Comparison of ENCODE assay signal across 19 cellular contexts in the genomic region with DNA sequence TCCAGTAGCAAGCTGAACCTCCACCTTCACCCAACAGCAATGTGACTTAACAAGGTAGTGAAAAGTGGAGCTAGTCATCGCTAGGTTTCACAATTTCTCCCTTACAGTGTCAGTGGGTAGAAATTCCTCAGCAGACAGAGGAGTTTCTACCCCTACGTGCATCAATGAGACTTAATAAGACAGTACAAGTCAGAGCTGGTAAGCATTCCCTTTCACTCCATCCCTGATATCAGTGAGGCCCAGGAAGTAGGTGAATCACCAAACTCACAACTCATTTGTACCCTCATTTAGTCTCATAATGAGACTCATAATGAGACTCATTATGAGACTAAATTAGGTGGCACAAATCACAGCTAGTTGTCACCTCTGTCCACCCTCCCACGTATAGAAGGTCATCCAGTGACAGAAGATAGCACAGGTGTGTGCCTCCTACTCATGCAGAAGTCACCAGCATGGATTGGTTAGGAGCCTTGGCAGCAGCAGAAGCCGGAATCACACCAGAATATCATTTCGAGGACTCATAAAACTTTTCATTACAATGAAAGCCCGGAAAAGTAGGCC. TPM values are rescaled to one million over a fixed set of nuclear protein-coding genes. Genes with fewer than 3 reads are reported as not detected.
DNase-seq lines count a peak whose midpoint lies in the region; ATAC-seq and TF ChIP-seq lines count a peak whose summit lies in the region.
"Had no signal": no experiment of that assay in that cellular context is flagged by ENCODE, and none has a peak within 500 bp of the region (broad histone marks: within the 10 kb centered on the region; RNA-seq: fewer than 3 reads in every experiment).

No MANE protein-coding gene starts in this region.

- POLR2A ChIA-PET in activated CD4-positive, alpha-beta T cell treated with anti-CD3 and anti-CD28 coated beads for 36 hours (lab: Charles Lee), result no interaction called here

- no peak overlapping the region for H3K27ac Mint-ChIP-seq in activated CD4-positive, alpha-beta T cell treated with anti-CD3 and anti-CD28 coated beads for 36 hours
- H3K27ac Mint-ChIP-seq in activated CD4-positive, alpha-beta T cell treated with anti-CD3 and anti-CD28 coated beads, Interleukin-2, amount 10 ng/mL, durations not matched to agents 24 days and 14 days, result no peak overlapping the region
- H3K27ac Mint-ChIP-seq in stimulated activated effector memory CD8-positive, alpha-beta T cell treated with anti-CD3 and anti-CD28 coated beads, Interleukin-12 subunit alpha, Interleukin-12 subunit beta, amount 100 ng/mL, for 72 hours, result no peak overlapping the region
- H3K27ac Mint-ChIP-seq: CD4-positive, CD25-positive, alpha-beta regulatory T cell; CD8-positive, alpha-beta memory T cell; H9 had no signal

- H3K36me3 Mint-ChIP-seq in activated CD4-positive, alpha-beta T cell treated with anti-CD3 and anti-CD28 coated beads for 36 hours (ENCODE audit: low read depth), result no peaks in the 10 kb centered on the region
- no peaks in the 10 kb centered on the region for H3K36me3 Mint-ChIP-seq in activated CD4-positive, alpha-beta T cell treated with anti-CD3 and anti-CD28 coated beads, Interleukin-2, amount 10 ng/mL, durations not matched to agents 24 days and 14 days (ENCODE audit: low read depth)
- H3K36me3 Mint-ChIP-seq in stimulated activated effector memory CD8-positive, alpha-beta T cell treated with anti-CD3 and anti-CD28 coated beads, Interleukin-12 subunit alpha, Interleukin-12 subunit beta, amount 100 ng/mL, for 72 hours, result no peaks in the 10 kb centered on the region
- H3K36me3 Mint-ChIP-seq: CD4-positive, CD25-positive, alpha-beta regulatory T cell; CD8-positive, alpha-beta memory T cell had no signal

- WGBS in prostate gland, result 62% methylated on average over 6 of the region's 6 CpGs

- H3K4me3 ChIP-seq in epithelial cell of esophagus (ENCODE audit: low read length), result no peak overlapping the region
- no peak overlapping the region for H3K4me3 ChIP-seq in prostate gland
- H3K4me3 ChIP-seq: BLaER1 had no signal

- no peaks in the 10 kb centered on the region for H3K9me3 ChIP-seq in prostate gland

- H3K9me3 Mint-ChIP-seq in activated CD4-positive, alpha-beta T cell treated with anti-CD3 and anti-CD28 coated beads for 36 hours (ENCODE audit: low read depth), result no peaks in the 10 kb centered on the region
- no peaks in the 10 kb centered on the region for H3K9me3 Mint-ChIP-seq in activated CD4-positive, alpha-beta T cell treated with anti-CD3 and anti-CD28 coated beads, Interleukin-2, amount 10 ng/mL, durations not matched to agents 24 days and 14 days
- no peaks in the 10 kb centered on the region for H3K9me3 Mint-ChIP-seq in stimulated activated effector memory CD8-positive, alpha-beta T cell treated with anti-CD3 and anti-CD28 coated beads, Interleukin-12 subunit alpha, Interleukin-12 subunit beta, amount 100 ng/mL, for 72 hours
- H3K9me3 Mint-ChIP-seq: CD4-positive, CD25-positive, alpha-beta regulatory T cell; CD8-positive, alpha-beta memory T cell had no signal

- H3K36me3 ChIP-seq in prostate gland, result no peaks in the 10 kb centered on the region
- H3K36me3 ChIP-seq: BLaER1 had no signal

- no peak for DNase-seq in activated CD4-positive, alpha-beta T cell treated with anti-CD3 and anti-CD28 coated beads for 36 hours
- no peak for DNase-seq in activated CD4-positive, alpha-beta T cell treated with anti-CD3 and anti-CD28 coated beads, Interleukin-2, amount 10 ng/mL, durations not matched to agents 24 days and 14 days
- DNase-seq in RKO (ENCODE audit: low spot score) (peak; percentile 42), epithelial cell of esophagus (ENCODE audit: low read depth) (peak; percentile 18), HK-2 (ENCODE audit: unreplicated experiment) (no peak), prostate gland (ENCODE audit: low spot score) (no peak)
- no peak for DNase-seq in stimulated activated effector memory CD8-positive, alpha-beta T cell treated with anti-CD3 and anti-CD28 coated beads, Interleukin-12 subunit alpha, Interleukin-12 subunit beta, amount 100 ng/mL, for 72 hours (ENCODE audit: low spot score in 2 of 2)
- DNase-seq: 8988T; CD4-positive, CD25-positive, alpha-beta regulatory T cell; CD8-positive, alpha-beta memory T cell; COR-L47; DMS 273 treated with DMSO at 0.1 percent for 48 hours; DMS53; DND-41; EL; H9 had no signal

- no peaks in the 10 kb centered on the region for H3K4me1 ChIP-seq in prostate gland (replicated peaks)
- H3K4me1 ChIP-seq: BLaER1 had no signal

- peak; percentile 44 for ATAC-seq in activated CD4-positive, alpha-beta T cell treated with anti-CD3 and anti-CD28 coated beads for 36 hours
- ATAC-seq in stimulated activated effector memory CD8-positive, alpha-beta T cell treated with anti-CD3 and anti-CD28 coated beads, Interleukin-12 subunit alpha, Interleukin-12 subunit beta, amount 100 ng/mL, for 72 hours, result peak; percentile 45
- ATAC-seq: HepG2 had no signal

- intact Hi-C loops in activated CD4-positive, alpha-beta T cell treated with anti-CD3 and anti-CD28 coated beads for 36 hours (cut with DNase I, micrococcal nuclease), result no loop called here
- intact Hi-C loops in activated CD4-positive, alpha-beta T cell treated with anti-CD3 and anti-CD28 coated beads, Interleukin-2, amount 10 ng/mL, durations not matched to agents 24 days and 14 days (cut with micrococcal nuclease), result no loop called here
- intact Hi-C loops in prostate gland (cut with DNase I), result no loop called here

- no peak overlapping the region for H3K27ac ChIP-seq in prostate gland
- H3K27ac ChIP-seq: BLaER1 had no signal

- CTCF ChIA-PET in activated CD4-positive, alpha-beta T cell treated with anti-CD3 and anti-CD28 coated beads for 36 hours (lab: Charles Lee), result interaction anchor here (0.8 kb wide), 1 partner anchor 10 kb away, joined by 3 read pairs; no protein-coding TSS in a partner anchor

- no peak for TF ChIP-seq POLR2A in prostate gland (IDR thresholded peaks at IDR 0.05)

- no peaks in the 10 kb centered on the region for H3K4me1 Mint-ChIP-seq in activated CD4-positive, alpha-beta T cell treated with anti-CD3 and anti-CD28 coated beads for 36 hours
- no peaks in the 10 kb centered on the region for H3K4me1 Mint-ChIP-seq in activated CD4-positive, alpha-beta T cell treated with anti-CD3 and anti-CD28 coated beads, Interleukin-2, amount 10 ng/mL, durations not matched to agents 24 days and 14 days
- H3K4me1 Mint-ChIP-seq in stimulated activated effector memory CD8-positive, alpha-beta T cell treated with anti-CD3 and anti-CD28 coated beads, Interleukin-12 subunit alpha, Interleukin-12 subunit beta, amount 100 ng/mL, for 72 hours, result no peaks in the 10 kb centered on the region
- H3K4me1 Mint-ChIP-seq: CD4-positive, CD25-positive, alpha-beta regulatory T cell; CD8-positive, alpha-beta memory T cell; H9 had no signal

- H3K27me3 ChIP-seq in prostate gland (replicated peaks; ENCODE audit: insufficient read depth), result no peaks in the 10 kb centered on the region

- H3K27me3 Mint-ChIP-seq in activated CD4-positive, alpha-beta T cell treated with anti-CD3 and anti-CD28 coated beads for 36 hours, result no peaks in the 10 kb centered on the region
- H3K27me3 Mint-ChIP-seq in activated CD4-positive, alpha-beta T cell treated with anti-CD3 and anti-CD28 coated beads, Interleukin-2, amount 10 ng/mL, durations not matched to agents 24 days and 14 days, result no peaks in the 10 kb centered on the region
- H3K27me3 Mint-ChIP-seq: CD4-positive, CD25-positive, alpha-beta regulatory T cell; CD8-positive, alpha-beta memory T cell had no signal

- TF ChIP-seq CTCF in epithelial cell of esophagus (IDR thresholded peaks at IDR 0.05; ENCODE audit: insufficient read depth, low read depth, low read length, missing control alignments) (no peak), prostate gland (IDR thresholded peaks at IDR 0.05) (no peak)

- no peak overlapping the region for H3K4me3 Mint-ChIP-seq in activated CD4-positive, alpha-beta T cell treated with anti-CD3 and anti-CD28 coated beads for 36 hours
- no peak overlapping the region for H3K4me3 Mint-ChIP-seq in activated CD4-positive, alpha-beta T cell treated with anti-CD3 and anti-CD28 coated beads, Interleukin-2, amount 10 ng/mL, durations not matched to agents 24 days and 14 days
- H3K4me3 Mint-ChIP-seq in stimulated activated effector memory CD8-positive, alpha-beta T cell treated with anti-CD3 and anti-CD28 coated beads, Interleukin-12 subunit alpha, Interleukin-12 subunit beta, amount 100 ng/mL, for 72 hours, result no peak overlapping the region
- H3K4me3 Mint-ChIP-seq: CD4-positive, CD25-positive, alpha-beta regulatory T cell; CD8-positive, alpha-beta memory T cell; H9 had no signal

RNA-seq across cellular contexts. Expression of a gene that starts 50.8 kb away (rescaled TPM):
- total RNA-seq in activated CD4-positive, alpha-beta T cell treated with anti-CD3 and anti-CD28 coated beads for 36 hours, result 1 to 10 TPM; 1.6 to 1.8 TPM
- 0.28 and 0.51 TPM in 2 replicates for total RNA-seq in activated CD4-positive, alpha-beta T cell treated with anti-CD3 and anti-CD28 coated beads, Interleukin-2, amount 10 ng/mL, durations not matched to agents 24 days and 14 days
- total RNA-seq in prostate gland, result 100 to 1,000 TPM in 1 of 2 donors, 10 to 100 TPM in 1; 14.2 to 127 TPM
- total RNA-seq: CD4-positive, CD25-positive, alpha-beta regulatory T cell; G401; HepG2 had no signal

Comparison
In these comparisons a context has a peak if more than half of its experiments do, and no peak if none do; other contexts are left out.
1. DNase-seq: peak in RKO (single experiment) and epithelial cell of esophagus (single experiment); none in activated CD4-positive, alpha-beta T cell treated with anti-CD3 and anti-CD28 coated beads for 36 hours (single experiment), activated CD4-positive, alpha-beta T cell treated with anti-CD3 and anti-CD28 coated beads, Interleukin-2, amount 10 ng/mL, durations not matched to agents 24 days and 14 days (single experiment), stimulated activated effector memory CD8-positive, alpha-beta T cell treated with anti-CD3 and anti-CD28 coated beads, Interleukin-12 subunit alpha, Interleukin-12 subunit beta, amount 100 ng/mL, for 72 hours (0 of 2), HK-2 (single experiment) and prostate gland (single experiment).
2. RNA of a gene that starts 50.8 kb away (total RNA-seq): 14.2 to 127 TPM in prostate gland; 1.6 to 1.8 TPM in activated CD4-positive, alpha-beta T cell treated with anti-CD3 and anti-CD28 coated beads for 36 hours and 0.28 to 0.51 TPM in activated CD4-positive, alpha-beta T cell treated with anti-CD3 and anti-CD28 coated beads, Interleukin-2, amount 10 ng/mL, durations not matched to agents 24 days and 14 days; every median in the first group is over 4 times any median in the second.